1 cellular context compared by ENCODE assay signal in genomic region chr6:33208089-33208967, GRCh38.
TF ChIP-seq lines count a peak whose summit lies in the region.

Gene RING1, plus strand, starts transcription at chr6:33208500. Its CDS starts 323 bp downstream, at chr6:33208823.

TF ChIP-seq in GM12878, 131 proteins besides CTCF, POLR2A, EP300 and RAD21 (continued from another document and continues in another):
- TF ChIP-seq NFYA (IDR thresholded peaks at IDR 0.05; ENCODE audit: borderline replicate concordance, low read depth, low read length) = no peak
- TF ChIP-seq GABPA (IDR thresholded peaks at IDR 0.05; ENCODE audit: low read depth) = no peak
- TF ChIP-seq HSF1 (IDR thresholded peaks at IDR 0.05; ENCODE audit: low read depth, low read length) = no peak
- 0 out of 2 replicates have a peak, but pooled peaks have one; percentile 44 for TF ChIP-seq E2F4 (IDR thresholded peaks at IDR 0.05; ENCODE audit: low read depth, low read length)
- TF ChIP-seq MYC (IDR thresholded peaks at IDR 0.05; ENCODE audit: insufficient read depth, insufficient read length, insufficient replicate concordance, low read length, severe bottlenecking) = no peak
- TF ChIP-seq EGR1 (IDR thresholded peaks at IDR 0.05; ENCODE audit: borderline replicate concordance in 1 of 2, low read depth in 2 of 2, low read length in 2 of 2) = peak in 1 of 2 experiments; percentile 85; a peak in 2 of 3 replicates
- TF ChIP-seq DPF2 (IDR thresholded peaks at IDR 0.05) = peak; percentile 85
- TF ChIP-seq RELB (IDR thresholded peaks at IDR 0.05; ENCODE audit: low read depth) = peak; percentile 62; the same call in 1 of the 2 replicates
- TF ChIP-seq MEF2B (IDR thresholded peaks at IDR 0.05; ENCODE audit: partially characterized antibody, poor library complexity, severe bottlenecking) = peak; percentile 43
- no peak for TF ChIP-seq EZH2 (IDR thresholded peaks at IDR 0.05; ENCODE audit: borderline replicate concordance, control insufficient read depth, low read depth, low read length)
- no peak for TF ChIP-seq STAT1 (conservative IDR thresholded peaks at IDR 0.05)
- peak; percentile 49; the same call in 1 of the 2 replicates for TF ChIP-seq NR2F1 (conservative IDR thresholded peaks at IDR 0.05)
- TF ChIP-seq JUND (IDR thresholded peaks at IDR 0.05; ENCODE audit: low read depth, low read length) = 0 out of 2 replicates have a peak, but pooled peaks have one; percentile 4
- no peak for TF ChIP-seq ATF2 (IDR thresholded peaks at IDR 0.05; ENCODE audit: low read length)
- no peak for TF ChIP-seq MAX (IDR thresholded peaks at IDR 0.05; ENCODE audit: low read depth, low read length)
- no peak for TF ChIP-seq ATF3 (IDR thresholded peaks at IDR 0.05; ENCODE audit: borderline replicate concordance, extremely low read depth, low read depth, low read length)
- no peak for TF ChIP-seq RBBP5 (conservative IDR thresholded peaks at IDR 0.05)
- no peak for TF ChIP-seq E4F1 (IDR thresholded peaks at IDR 0.05; ENCODE audit: borderline replicate concordance, partially characterized antibody)
- TF ChIP-seq IRF4 (IDR thresholded peaks at IDR 0.05; ENCODE audit: low read depth, low read length) = no peak
- TF ChIP-seq ZNF622 (IDR thresholded peaks at IDR 0.05) = no peak
- TF ChIP-seq RFX5 (IDR thresholded peaks at IDR 0.05; ENCODE audit: low read depth, low read length) = no peak
- TF ChIP-seq IRF5 (IDR thresholded peaks at IDR 0.05; ENCODE audit: borderline replicate concordance) = no peak
- TF ChIP-seq MEF2A (IDR thresholded peaks at IDR 0.05; ENCODE audit: insufficient read depth, low read depth, low read length) = no peak
- no peak; the same call in 1 of the 2 replicates for TF ChIP-seq PKNOX1 (IDR thresholded peaks at IDR 0.05)
- TF ChIP-seq STAT3 (IDR thresholded peaks at IDR 0.05; ENCODE audit: low read depth, low read length) = no peak
- no peak for TF ChIP-seq RCOR1 (conservative IDR thresholded peaks at IDR 0.05; ENCODE audit: low read depth, low read length)
- peak; percentile 97 for TF ChIP-seq CREM (IDR thresholded peaks at IDR 0.05; ENCODE audit: low read depth)
- TF ChIP-seq KAT2A (conservative IDR thresholded peaks at IDR 0.05; ENCODE audit: control insufficient read depth, low read depth, low read length) = no peak
- no peak for TF ChIP-seq E2F8 (IDR thresholded peaks at IDR 0.05; ENCODE audit: low read depth, partially characterized antibody)
- no peak for TF ChIP-seq PAX8 (IDR thresholded peaks at IDR 0.05)
- TF ChIP-seq ETV6 (conservative IDR thresholded peaks at IDR 0.05 in 1 of 2, IDR thresholded peaks at IDR 0.05 in 1 of 2; ENCODE audit: borderline replicate concordance in 1 of 2, low read depth in 1 of 2) = no peak
- peak; percentile 87 for TF ChIP-seq ZNF207 (IDR thresholded peaks at IDR 0.05; ENCODE audit: borderline replicate concordance)
- peak; percentile 65 to 78 for TF ChIP-seq IKZF2 (IDR thresholded peaks at IDR 0.05)
- no peak for TF ChIP-seq BMI1 (IDR thresholded peaks at IDR 0.05; ENCODE audit: borderline replicate concordance)
- no peak for TF ChIP-seq HDAC2 (IDR thresholded peaks at IDR 0.05)
- no peak for TF ChIP-seq RUNX3 (IDR thresholded peaks at IDR 0.05; ENCODE audit: low read length)
- no peak for TF ChIP-seq SMC3 (IDR thresholded peaks at IDR 0.05; ENCODE audit: borderline replicate concordance, low read length)
- TF ChIP-seq ZZZ3 (IDR thresholded peaks at IDR 0.05; ENCODE audit: control insufficient read depth, insufficient read length, low read depth) = no peak
- TF ChIP-seq RELA (IDR thresholded peaks at IDR 0.05; ENCODE audit: borderline replicate concordance, partially characterized antibody) = peak; percentile 16
- no peak for TF ChIP-seq HDAC6 (IDR thresholded peaks at IDR 0.05; ENCODE audit: unreplicated experiment)
- no peak for TF ChIP-seq FOS (IDR thresholded peaks at IDR 0.05; ENCODE audit: borderline replicate concordance, extremely low read depth, insufficient read length)
- no peak for TF ChIP-seq PRDM15 (CRISPR knock-in tag; IDR thresholded peaks at IDR 0.05)
- TF ChIP-seq YY1 (IDR thresholded peaks at IDR 0.05; ENCODE audit: low read depth, low read length) = peak; percentile 96
- TF ChIP-seq SMAD5 (IDR thresholded peaks at IDR 0.05; ENCODE audit: low read depth) = peak; percentile 63
- TF ChIP-seq POU2F2 (IDR thresholded peaks at IDR 0.05; ENCODE audit: borderline replicate concordance, low read depth, low read length) = 0 out of 3 replicates have a peak, but pooled peaks have one; percentile 53
- TF ChIP-seq ZNF274 (IDR thresholded peaks at IDR 0.05; ENCODE audit: insufficient read depth, insufficient read length) = no peak
- TF ChIP-seq MTA3 (IDR thresholded peaks at IDR 0.05; ENCODE audit: borderline replicate concordance, low read length) = no peak
